ENCODE assay signal across 16 cellular contexts in genomic region chr11:9761441-9761945, GRCh38.
"Had no signal": no experiment of that assay in that cellular context is flagged by ENCODE, and none has a peak within 500 bp of the region (broad histone marks: within the 10 kb centered on the region; RNA-seq: fewer than 3 reads in every experiment).

No MANE protein-coding gene starts in this region.

- H3K4me2 ChIP-seq: neural progenitor cell had no signal

- DNase-seq: activated CD4-positive, alpha-beta T cell treated with anti-CD3 and anti-CD28 coated beads for 1 hour; activated CD4-positive, alpha-beta T cell treated with anti-CD3 and anti-CD28 coated beads, Interleukin-2, amount 50 U/mL, for 48 hours; activated naive CD4-positive, alpha-beta T cell treated with anti-CD3 and anti-CD28 coated beads, Interleukin-2, amount 50 U/mL, for 16 hours; amygdala; brain microvascular endothelial cell; cerebellar nuclear complex; dermis blood vessel endothelial cell; left colon; lower lobe of right lung; midbrain; SW 1271; tibial artery had no signal

- H3K9me3 ChIP-seq: gastroesophageal sphincter, lower lobe of right lung, tibial artery had no signal

- H3K27ac ChIP-seq: lower lobe of right lung, neural progenitor cell, parathyroid adenoma had no signal

- ATAC-seq: gastroesophageal sphincter; left colon; lower lobe of right lung; stimulated activated effector memory CD8-positive, alpha-beta T cell treated with anti-CD3 and anti-CD28 coated beads, Interleukin-12 subunit alpha, Interleukin-12 subunit beta, amount 100 ng/mL, for 72 hours had no signal

- H3K36me3 ChIP-seq: brain microvascular endothelial cell, gastroesophageal sphincter, lower lobe of right lung, neural progenitor cell, tibial artery had no signal

- H3K9ac ChIP-seq: neural progenitor cell, parathyroid adenoma had no signal

- H3K79me2 ChIP-seq: parathyroid adenoma had no signal

- H3K27ac Mint-ChIP-seq: neural progenitor cell; stimulated activated effector memory CD8-positive, alpha-beta T cell treated with anti-CD3 and anti-CD28 coated beads, Interleukin-12 subunit alpha, Interleukin-12 subunit beta, amount 100 ng/mL, for 72 hours had no signal

- H3K9me3 Mint-ChIP-seq: neural progenitor cell; stimulated activated effector memory CD8-positive, alpha-beta T cell treated with anti-CD3 and anti-CD28 coated beads, Interleukin-12 subunit alpha, Interleukin-12 subunit beta, amount 100 ng/mL, for 72 hours had no signal

- H3K4me3 Mint-ChIP-seq: neural progenitor cell; stimulated activated effector memory CD8-positive, alpha-beta T cell treated with anti-CD3 and anti-CD28 coated beads, Interleukin-12 subunit alpha, Interleukin-12 subunit beta, amount 100 ng/mL, for 72 hours had no signal

- H3K36me3 Mint-ChIP-seq: neural progenitor cell had no signal

- H3K4me3 ChIP-seq: gastroesophageal sphincter, lower lobe of right lung, neural progenitor cell, tibial artery had no signal

- H3K27me3 ChIP-seq: brain microvascular endothelial cell, gastroesophageal sphincter, tibial artery had no signal

- H2AFZ ChIP-seq: neural progenitor cell, parathyroid adenoma had no signal
